In genomic region chr11:10642298-10642697, GRCh38 we compare ENCODE assay signal across 25 cellular contexts. TPM values are rescaled to one million over a fixed set of nuclear protein-coding genes. Genes with fewer than 3 reads are reported as not detected.
DNase-seq lines count a peak whose midpoint lies in the region; ATAC-seq and TF ChIP-seq lines count a peak whose summit lies in the region.
"Had no signal": no experiment of that assay in that cellular context is flagged by ENCODE, and none has a peak within 500 bp of the region (broad histone marks: within the 10 kb centered on the region; RNA-seq: fewer than 3 reads in every experiment).

No MANE protein-coding gene starts in this region.

- no TSS peak for BruUV-seq in PC-9 (replicated peaks; lab: Mats Ljungman, UMichigan)

- no peak overlapping the region for H4K91ac ChIP-seq in neuronal stem cell (ENCODE audit: low read depth, low read length, poor library complexity)

- H3K27me3 ChIP-seq in neuronal stem cell (ENCODE audit: control insufficient read depth in 3 of 3, insufficient read depth in 3 of 3, low read depth in 1 of 3, low read length in 3 of 3) (no peaks in the 10 kb centered on the region), tibial nerve (no peaks in the 10 kb centered on the region), adrenal gland (no peaks in the 10 kb centered on the region), PC-9 (ENCODE audit: insufficient read depth, low read depth) (no peaks in the 10 kb centered on the region)
- H3K27me3 ChIP-seq: gastrocnemius medialis had no signal

- no CpG with 5 or more reads among the region's 3 CpGs for WGBS in neuronal stem cell (ENCODE audit: extremely low coverage in 2 of 2, insufficient read length in 2 of 2, insufficient replicate concordance in 1 of 2), 2 donors
- 71 to 73% methylated on average over 3 of the region's 3 CpGs for WGBS in tibial nerve, 2 donors
- WGBS in adrenal gland, 4 donors = 79 to 86% (median 81%) methylated on average over 3 of the region's 3 CpGs

- no peak overlapping the region for H2AFZ ChIP-seq in neuronal stem cell (ENCODE audit: low read length)
- H2AFZ ChIP-seq in PC-9 = no peak overlapping the region

- H4K20me1 ChIP-seq in PC-9 (ENCODE audit: insufficient read depth) = no peaks in the 10 kb centered on the region

- H3F3A ChIP-seq in PC-9 (ENCODE audit: insufficient read depth, low read depth) = no peaks in the 10 kb centered on the region

- no peak overlapping the region for H4K8ac ChIP-seq in neuronal stem cell (ENCODE audit: low read depth, low read length)

- H2BK5ac ChIP-seq in neuronal stem cell (ENCODE audit: low read length) = no peak overlapping the region

- H3K4ac ChIP-seq in neuronal stem cell (ENCODE audit: low read length) = no peak overlapping the region

- H3K23ac ChIP-seq in neuronal stem cell (ENCODE audit: low read depth, low read length, poor library complexity) = no peak overlapping the region

- POLR2A ChIA-PET in PC-9 (lab: Charles Lee; ENCODE audit: unreplicated experiment) = no interaction called here

- CTCF ChIA-PET in PC-9 (lab: Charles Lee) = interaction anchor here (0.6 kb wide), 1 partner anchor 1198 kb away, joined by 10 read pairs; no protein-coding TSS in a partner anchor

- H2AK5ac ChIP-seq in neuronal stem cell (ENCODE audit: low read depth, low read length) = no peak overlapping the region

- intact Hi-C loops in dendritic cell treated with granulocyte-macrophage colony-stimulating factor and Interleukin-4, amounts not matched to agents 40 ng/mL and 50 ng/mL, for 4 days (cut with micrococcal nuclease) = no loop called here
- intact Hi-C loops in adrenal gland (cut with DNase I) (no loop called here), PC-9 (cut with micrococcal nuclease; ENCODE audit: unreplicated experiment) (no loop called here)

- H3K9ac ChIP-seq in neuronal stem cell (ENCODE audit: low read depth, low read length, poor library complexity) = no peak overlapping the region

- TF ChIP-seq CTCF in tibial nerve (IDR thresholded peaks at IDR 0.05) = no peak
- TF ChIP-seq CTCF in adrenal gland (IDR thresholded peaks at IDR 0.05) = no peak
- TF ChIP-seq CTCF in PC-9 (conservative IDR thresholded peaks at IDR 0.05) = no peak

- no peak for ATAC-seq in GM18511 (IDR thresholded peaks at IDR 0.05; ENCODE audit: unreplicated experiment)
- ATAC-seq: CD8-positive, alpha-beta T cell; gastrocnemius medialis; stimulated activated naive CD8-positive, alpha-beta T cell treated with anti-CD3 and anti-CD28 coated beads, Interleukin-15, amount 100 ng/mL, for 72 hours had no signal

- peaks cover 3% of the 10 kb centered on the region for H3K36me3 Mint-ChIP-seq in IgD-negative memory B cell
- no peaks in the 10 kb centered on the region for H3K36me3 Mint-ChIP-seq in dendritic cell treated with granulocyte-macrophage colony-stimulating factor and Interleukin-4, amounts not matched to agents 40 ng/mL and 50 ng/mL, for 4 days (ENCODE audit: low read depth)
- H3K36me3 Mint-ChIP-seq: activated naive CD8-positive, alpha-beta T cell treated with anti-CD3 and anti-CD28 coated beads, Interleukin-2, amount 10 ng/mL, durations not matched to agents 7 days and 5 days; CD8-positive, alpha-beta T cell had no signal

- peak overlapping the region; percentile 40 for H3K18ac ChIP-seq in neuronal stem cell (ENCODE audit: low read length)

- H3K9me3 Mint-ChIP-seq in IgD-negative memory B cell = peaks cover 0 to 1% (median 0%) of the 10 kb centered on the region in 3 donors
- no peaks in the 10 kb centered on the region for H3K9me3 Mint-ChIP-seq in dendritic cell treated with granulocyte-macrophage colony-stimulating factor and Interleukin-4, amounts not matched to agents 40 ng/mL and 50 ng/mL, for 4 days
- H3K9me3 Mint-ChIP-seq: activated naive CD8-positive, alpha-beta T cell treated with anti-CD3 and anti-CD28 coated beads, Interleukin-2, amount 10 ng/mL, durations not matched to agents 7 days and 5 days; CD8-positive, alpha-beta T cell; nephron progenitor cell; stimulated activated naive CD8-positive, alpha-beta T cell treated with anti-CD3 and anti-CD28 coated beads, Interleukin-15, amount 100 ng/mL, for 72 hours had no signal

- H3K27ac Mint-ChIP-seq in IgD-negative memory B cell = peak overlapping the region in 2 of 3 donors; percentile 60 to 89
- peak overlapping the region; percentile 47 for H3K27ac Mint-ChIP-seq in dendritic cell treated with granulocyte-macrophage colony-stimulating factor and Interleukin-4, amounts not matched to agents 40 ng/mL and 50 ng/mL, for 4 days
- H3K27ac Mint-ChIP-seq: activated naive CD8-positive, alpha-beta T cell treated with anti-CD3 and anti-CD28 coated beads, Interleukin-2, amount 10 ng/mL, durations not matched to agents 7 days and 5 days; CD8-positive, alpha-beta T cell; progenitor cell of endocrine pancreas; stimulated activated naive CD8-positive, alpha-beta T cell treated with anti-CD3 and anti-CD28 coated beads, Interleukin-15, amount 100 ng/mL, for 72 hours had no signal

- H3K9me3 ChIP-seq in neuronal stem cell (replicated peaks in 1 of 2; ENCODE audit: control insufficient read depth in 2 of 2, insufficient read depth in 1 of 2, low read depth in 1 of 2, low read length in 2 of 2) (no peaks in the 10 kb centered on the region), tibial nerve (no peaks in the 10 kb centered on the region), adrenal gland (replicated peaks in 1 of 3) (no peaks in the 10 kb centered on the region), PC-9 (ENCODE audit: insufficient read depth, low read depth) (no peaks in the 10 kb centered on the region)
- H3K9me3 ChIP-seq: gastrocnemius medialis had no signal

- no peak overlapping the region for H3K4me3 ChIP-seq in neuronal stem cell (ENCODE audit: low read length in 2 of 2)
- H3K4me3 ChIP-seq in tibial nerve = no peak overlapping the region
- H3K4me3 ChIP-seq in adrenal gland = no peak overlapping the region
- no peak overlapping the region for H3K4me3 ChIP-seq in PC-9
- H3K4me3 ChIP-seq: gastrocnemius medialis had no signal

- H3K27ac ChIP-seq in neuronal stem cell (replicated peaks; ENCODE audit: low read length) (no peak overlapping the region), tibial nerve (peak overlapping the region in 3 of 4 donors; percentile 25 to 70 (median 35)), adrenal gland (peak overlapping the region in 1 of 5 donors; percentile 23), PC-9 (no peak overlapping the region)
- H3K27ac ChIP-seq: epithelial cell of prostate had no signal

- H3K9me2 ChIP-seq in PC-9 (ENCODE audit: insufficient read depth) = no peaks in the 10 kb centered on the region

- no peak for TF ChIP-seq EP300 in tibial nerve (IDR thresholded peaks at IDR 0.05)

- peak overlapping the region in 1 of 4 donors; percentile 67 for H3K4me3 Mint-ChIP-seq in IgD-negative memory B cell
- no peak overlapping the region for H3K4me3 Mint-ChIP-seq in dendritic cell treated with granulocyte-macrophage colony-stimulating factor and Interleukin-4, amounts not matched to agents 40 ng/mL and 50 ng/mL, for 4 days
- H3K4me3 Mint-ChIP-seq: activated naive CD8-positive, alpha-beta T cell treated with anti-CD3 and anti-CD28 coated beads, Interleukin-2, amount 10 ng/mL, durations not matched to agents 7 days and 5 days; CD8-positive, alpha-beta T cell; nephron progenitor cell; stimulated activated naive CD8-positive, alpha-beta T cell treated with anti-CD3 and anti-CD28 coated beads, Interleukin-15, amount 100 ng/mL, for 72 hours had no signal

- no peaks in the 10 kb centered on the region for H3K79me1 ChIP-seq in neuronal stem cell (ENCODE audit: low read depth, low read length)

- no peak overlapping the region for H3K14ac ChIP-seq in neuronal stem cell (ENCODE audit: low read length)

- H3K4me2 ChIP-seq in neuronal stem cell (ENCODE audit: insufficient read depth, low read length, poor library complexity, severe bottlenecking) = no peak overlapping the region
- H3K4me2 ChIP-seq in PC-9 = no peak overlapping the region

- H3K27me3 Mint-ChIP-seq in IgD-negative memory B cell = no peaks in the 10 kb centered on the region
- peaks cover 12% of the 10 kb centered on the region for H3K27me3 Mint-ChIP-seq in dendritic cell treated with granulocyte-macrophage colony-stimulating factor and Interleukin-4, amounts not matched to agents 40 ng/mL and 50 ng/mL, for 4 days
- H3K27me3 Mint-ChIP-seq: progenitor cell of endocrine pancreas; stimulated activated naive CD8-positive, alpha-beta T cell treated with anti-CD3 and anti-CD28 coated beads, Interleukin-15, amount 100 ng/mL, for 72 hours had no signal

- no peak for DNase-seq in neuronal stem cell (ENCODE audit: low spot score)
- DNase-seq in tibial nerve (ENCODE audit: low spot score in 2 of 2) = no peak
- DNase-seq in retina = no peak
- DNase-seq in adrenal gland = no peak
- no peak for DNase-seq in PC-9
- DNase-seq: activated naive CD8-positive, alpha-beta T cell treated with anti-CD3 and anti-CD28 coated beads, Interleukin-2, amount 10 ng/mL, durations not matched to agents 7 days and 5 days; CD8-positive, alpha-beta T cell; dermis blood vessel endothelial cell; DMS153; gastrocnemius medialis; GOT3; NCI-H1930; NCI-H226; NCI-H774; nephron progenitor cell; SHP77 treated with DMSO at 0.1 percent for 48 hours; small intestine; stimulated activated CD4-positive, alpha-beta T cell treated with anti-CD3 and anti-CD28 coated beads, Interleukin-2, amount 100 ng/mL, for 48 hours; stimulated activated naive CD8-positive, alpha-beta T cell treated with anti-CD3 and anti-CD28 coated beads, Interleukin-15, amount 100 ng/mL, for 72 hours had no signal

- peaks cover 46 to 70% (median 46%) of the 10 kb centered on the region in 3 donors for H3K4me1 Mint-ChIP-seq in IgD-negative memory B cell
- H3K4me1 Mint-ChIP-seq in dendritic cell treated with granulocyte-macrophage colony-stimulating factor and Interleukin-4, amounts not matched to agents 40 ng/mL and 50 ng/mL, for 4 days (ENCODE audit: low read depth) = peaks cover 63% of the 10 kb centered on the region

- H3K4me1 ChIP-seq in neuronal stem cell (ENCODE audit: control insufficient read depth in 2 of 2, insufficient read depth in 1 of 2, low read depth in 1 of 2, low read length in 2 of 2) = peaks cover 19 to 21% of the 10 kb centered on the region in 2 donors
- H3K4me1 ChIP-seq in tibial nerve = peaks cover 0 to 15% (median 6%) of the 10 kb centered on the region in 4 donors
- H3K4me1 ChIP-seq in adrenal gland (replicated peaks in 1 of 2) = peaks cover 0 to 8% of the 10 kb centered on the region in 2 donors
- peaks cover 3% of the 10 kb centered on the region; the same call in 1 of the 2 replicates for H3K4me1 ChIP-seq in PC-9 (replicated peaks; ENCODE audit: insufficient read depth)

- no peaks in the 10 kb centered on the region for H3K36me3 ChIP-seq in neuronal stem cell (replicated peaks in 1 of 2; ENCODE audit: control insufficient read depth in 2 of 2, insufficient read depth in 2 of 2, low read length in 2 of 2)
- no peaks in the 10 kb centered on the region for H3K36me3 ChIP-seq in tibial nerve
- no peaks in the 10 kb centered on the region for H3K36me3 ChIP-seq in adrenal gland (replicated peaks in 1 of 2)
- H3K36me3 ChIP-seq in PC-9 (ENCODE audit: low read depth) = no peaks in the 10 kb centered on the region
- H3K36me3 ChIP-seq: gastrocnemius medialis had no signal

- H2BK120ac ChIP-seq in neuronal stem cell (ENCODE audit: low read depth, low read length) = no peak overlapping the region

- TF ChIP-seq POLR2A in tibial nerve (IDR thresholded peaks at IDR 0.05) = no peak
- no peak for TF ChIP-seq POLR2A in adrenal gland (IDR thresholded peaks at IDR 0.05)

- H2BK15ac ChIP-seq in neuronal stem cell (ENCODE audit: low read length) = no peak overlapping the region

- H2BK12ac ChIP-seq in neuronal stem cell (ENCODE audit: low read length) = no peak overlapping the region

- no peaks in the 10 kb centered on the region for H3K79me2 ChIP-seq in PC-9 (ENCODE audit: low read depth)

RNA-seq across cellular contexts. Expression of gene IRAG1, which starts 51.3 kb away (rescaled TPM):
- 0.18 TPM for polyA plus RNA-seq in IgD-negative memory B cell
- 3.1 TPM for polyA plus RNA-seq in neuronal stem cell (2013, experiment 1 of 2)
- 3.1 TPM for polyA plus RNA-seq in neuronal stem cell (2013, experiment 2 of 2)
- total RNA-seq in tibial nerve = 10 to 100 TPM in 2 of 4 donors, 1 to 10 TPM in 2; 5.9 to 23.1 (median 11.4) TPM
- total RNA-seq in adrenal gland = 10 to 100 TPM in 6 of 8 donors, 1 to 10 TPM in 2; 8.1 to 33.9 (median 16.9) TPM
- 10 to 100 TPM in 1 of 3 donors, 1 to 10 TPM in 2; 5.6 to 21.5 (median 7.1) TPM for polyA plus RNA-seq in adrenal gland
- 0.65 and 1.3 TPM in 2 replicates for total RNA-seq in PC-9 (2021)
- total RNA-seq: activated naive CD8-positive, alpha-beta T cell treated with anti-CD3 and anti-CD28 coated beads, Interleukin-2, amount 10 ng/mL, durations not matched to agents 7 days and 5 days; CD8-positive, alpha-beta T cell; OCI-LY7 had no signal

Comparison
In these comparisons a context has a peak if more than half of its experiments do, and no peak if none do; other contexts are left out.
1. H3K27ac ChIP-seq: peak in tibial nerve (3 of 4); none in neuronal stem cell (single experiment) and PC-9 (single experiment).